In genomic region chr16:63982156-63982555, GRCh38 we compare ENCODE assay signal across 14 cellular contexts.
A peak's percentile ranks its signal among the peaks of the same experiment; 100 is the strongest.
DNase-seq lines count a peak whose midpoint lies in the region; ATAC-seq and TF ChIP-seq lines count a peak whose summit lies in the region.
"Had no signal": no experiment of that assay in that cellular context is flagged by ENCODE, and none has a peak within 500 bp of the region (broad histone marks: within the 10 kb centered on the region; RNA-seq: fewer than 3 reads in every experiment).

No MANE protein-coding gene starts in this region.

- peak overlapping the region; percentile 70 for H3K27ac ChIP-seq in HUES48 (ENCODE audit: low read depth, low read length)
- H3K27ac ChIP-seq in ectodermal cell (ENCODE audit: insufficient read depth, low read depth, low read length, poor library complexity, severe bottlenecking): peak overlapping the region; percentile 70
- H3K27ac ChIP-seq: GM23248 had no signal

- POLR2A ChIA-PET in MCF 10A (lab: Yijun Ruan, JAX): no interaction called here

- intact Hi-C loops in MCF 10A (cut with micrococcal nuclease): no loop called here

- no peak overlapping the region for H3K4me3 Mint-ChIP-seq in MCF 10A (ENCODE audit: unreplicated experiment)
- H3K4me3 Mint-ChIP-seq: CD8-positive, alpha-beta T cell; IgD-negative memory B cell had no signal

- no peaks in the 10 kb centered on the region for H3K36me3 Mint-ChIP-seq in MCF 10A (ENCODE audit: insufficient read depth, unreplicated experiment)
- H3K36me3 Mint-ChIP-seq: CD8-positive, alpha-beta T cell; IgD-negative memory B cell had no signal

- no peaks in the 10 kb centered on the region for H3K27me3 ChIP-seq in HUES48 (ENCODE audit: control insufficient read depth, insufficient read depth, low read length)
- no peaks in the 10 kb centered on the region for H3K27me3 ChIP-seq in ectodermal cell (ENCODE audit: control insufficient read depth, insufficient read depth, low read length, poor library complexity, severe bottlenecking)
- H3K27me3 ChIP-seq: BE2C had no signal

- H3K4me3 ChIP-seq in HUES48 (ENCODE audit: low read depth, low read length): no peak overlapping the region
- H3K4me3 ChIP-seq in ectodermal cell (ENCODE audit: insufficient read depth, low read depth, low read length): no peak overlapping the region
- H3K4me3 ChIP-seq: GM23248 had no signal

- H3K36me3 ChIP-seq in HUES48 (ENCODE audit: control insufficient read depth, insufficient read depth, low read length): no peaks in the 10 kb centered on the region
- H3K36me3 ChIP-seq in ectodermal cell (ENCODE audit: control insufficient read depth, insufficient read depth, low read length): no peaks in the 10 kb centered on the region
- H3K36me3 ChIP-seq: BE2C had no signal

- no TSS peak for BruUV-seq in MCF 10A (replicated peaks; lab: Mats Ljungman, UMichigan)

- no peak for ATAC-seq in GM19324 (IDR thresholded peaks at IDR 0.05; ENCODE audit: low FRiP score, unreplicated experiment)
- ATAC-seq: CD8-positive, alpha-beta T cell had no signal

- H3K9me3 ChIP-seq in HUES48 (ENCODE audit: control insufficient read depth, insufficient read depth, low read length) (no peaks in the 10 kb centered on the region), ectodermal cell (ENCODE audit: control insufficient read depth, low read length) (no peaks in the 10 kb centered on the region)
- H3K9me3 ChIP-seq: BE2C had no signal

- DNase-seq in iPS-NIHi7 (ENCODE audit: extremely low spot score) (peak; percentile 9), HUDEP-2 (lab: John Stamatoyannopoulos, UW; ENCODE audit: unreplicated experiment in 76 of 76) (no peak), MCF 10A (ENCODE audit: unreplicated experiment) (no peak)
- no peak for DNase-seq in stimulated activated CD4-positive, alpha-beta T cell treated with anti-CD3 and anti-CD28 coated beads, Interleukin-2, amount 100 ng/mL, for 48 hours
- DNase-seq: BE2C; CD8-positive, alpha-beta T cell; GM23248; NCI-H1417; NCI-H524; SIG-M5 had no signal

- peak overlapping the region; percentile 20; the same call in 1 of the 2 replicates for H3K9ac ChIP-seq in HUES48 (ENCODE audit: low read depth, low read length)
- H3K9ac ChIP-seq: GM23248 had no signal

- H3K4me1 ChIP-seq in HUES48 (ENCODE audit: control insufficient read depth, insufficient read depth, low read length) (peaks cover 56% of the 10 kb centered on the region), ectodermal cell (ENCODE audit: control insufficient read depth, insufficient read depth, low read length) (peaks cover 32% of the 10 kb centered on the region)
- H3K4me1 ChIP-seq: BE2C had no signal

- no peak for TF ChIP-seq CTCF in MCF 10A (IDR thresholded peaks at IDR 0.05; ENCODE audit: unreplicated experiment)

- CTCF ChIA-PET in MCF 10A (lab: Yijun Ruan, JAX): no interaction called here

- peaks cover 14% of the 10 kb centered on the region for H3K9me3 Mint-ChIP-seq in MCF 10A (ENCODE audit: unreplicated experiment)

- H3K4me1 Mint-ChIP-seq in MCF 10A (ENCODE audit: insufficient read depth, unreplicated experiment): no peaks in the 10 kb centered on the region

- no peak overlapping the region for H3K27ac Mint-ChIP-seq in MCF 10A (ENCODE audit: low read depth, unreplicated experiment)
- H3K27ac Mint-ChIP-seq: CD8-positive, alpha-beta T cell; IgD-negative memory B cell had no signal

- H3K27me3 Mint-ChIP-seq in MCF 10A (ENCODE audit: insufficient read depth, unreplicated experiment): no peaks in the 10 kb centered on the region
- H3K27me3 Mint-ChIP-seq: IgD-negative memory B cell had no signal

- 62 to 65% methylated on average over 5 of the region's 5 CpGs for WGBS in ectodermal cell, 2 experiments
